1 cellular context compared by ENCODE assay signal in the genomic region with DNA sequence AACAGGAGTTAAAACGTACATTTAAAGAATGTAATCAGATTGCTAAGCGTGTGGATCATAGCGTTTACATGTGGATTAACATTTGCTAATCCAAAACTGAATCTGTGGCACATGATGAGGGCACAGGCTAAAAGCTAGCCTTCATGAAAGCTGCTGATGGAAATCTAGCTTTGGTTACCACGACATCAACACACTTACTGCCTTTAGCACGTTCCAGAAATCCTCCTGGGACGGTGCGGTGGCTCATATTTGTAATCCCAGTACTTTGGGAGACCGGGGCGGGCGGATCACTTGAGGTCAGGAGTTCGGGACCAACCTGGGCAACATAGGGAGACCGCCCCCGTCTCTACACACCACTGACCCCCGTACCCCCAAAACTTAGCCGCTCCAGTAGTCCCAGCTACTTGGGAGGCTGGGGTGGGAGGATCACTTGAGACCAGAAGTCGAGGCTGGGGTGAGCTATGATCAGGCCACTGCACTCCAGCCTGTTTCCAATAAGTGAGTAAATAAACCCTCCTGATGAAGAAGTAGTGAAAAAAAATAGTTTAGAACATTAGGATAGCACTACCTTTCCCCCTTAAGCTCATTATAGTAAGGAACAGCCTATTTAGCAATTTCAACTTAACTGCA.
TF ChIP-seq lines count a peak whose summit lies in the region.

No MANE protein-coding gene starts in this region.

TF ChIP-seq in GM23338, 12 proteins besides CTCF, POLR2A, EP300 and RAD21 (continued from another document):
- TF ChIP-seq, protein P1, sequence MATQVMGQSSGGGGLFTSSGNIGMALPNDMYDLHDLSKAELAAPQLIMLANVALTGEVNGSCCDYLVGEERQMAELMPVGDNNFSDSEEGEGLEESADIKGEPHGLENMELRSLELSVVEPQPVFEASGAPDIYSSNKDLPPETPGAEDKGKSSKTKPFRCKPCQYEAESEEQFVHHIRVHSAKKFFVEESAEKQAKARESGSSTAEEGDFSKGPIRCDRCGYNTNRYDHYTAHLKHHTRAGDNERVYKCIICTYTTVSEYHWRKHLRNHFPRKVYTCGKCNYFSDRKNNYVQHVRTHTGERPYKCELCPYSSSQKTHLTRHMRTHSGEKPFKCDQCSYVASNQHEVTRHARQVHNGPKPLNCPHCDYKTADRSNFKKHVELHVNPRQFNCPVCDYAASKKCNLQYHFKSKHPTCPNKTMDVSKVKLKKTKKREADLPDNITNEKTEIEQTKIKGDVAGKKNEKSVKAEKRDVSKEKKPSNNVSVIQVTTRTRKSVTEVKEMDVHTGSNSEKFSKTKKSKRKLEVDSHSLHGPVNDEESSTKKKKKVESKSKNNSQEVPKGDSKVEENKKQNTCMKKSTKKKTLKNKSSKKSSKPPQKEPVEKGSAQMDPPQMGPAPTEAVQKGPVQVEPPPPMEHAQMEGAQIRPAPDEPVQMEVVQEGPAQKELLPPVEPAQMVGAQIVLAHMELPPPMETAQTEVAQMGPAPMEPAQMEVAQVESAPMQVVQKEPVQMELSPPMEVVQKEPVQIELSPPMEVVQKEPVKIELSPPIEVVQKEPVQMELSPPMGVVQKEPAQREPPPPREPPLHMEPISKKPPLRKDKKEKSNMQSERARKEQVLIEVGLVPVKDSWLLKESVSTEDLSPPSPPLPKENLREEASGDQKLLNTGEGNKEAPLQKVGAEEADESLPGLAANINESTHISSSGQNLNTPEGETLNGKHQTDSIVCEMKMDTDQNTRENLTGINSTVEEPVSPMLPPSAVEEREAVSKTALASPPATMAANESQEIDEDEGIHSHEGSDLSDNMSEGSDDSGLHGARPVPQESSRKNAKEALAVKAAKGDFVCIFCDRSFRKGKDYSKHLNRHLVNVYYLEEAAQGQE (IDR thresholded peaks at IDR 0.05; ENCODE audit: unreplicated experiment) = no peak
- TF ChIP-seq EZH2 (IDR thresholded peaks at IDR 0.05; ENCODE audit: low read depth, unreplicated experiment) = no peak
- no peak for TF ChIP-seq STAT1 (IDR thresholded peaks at IDR 0.05; ENCODE audit: unreplicated experiment)
- no peak for TF ChIP-seq NANOG (IDR thresholded peaks at IDR 0.05; ENCODE audit: borderline replicate concordance)
- no peak for TF ChIP-seq CREB1 (CRISPR knock-in tag; IDR thresholded peaks at IDR 0.05; ENCODE audit: low read depth)
